In the genomic region with DNA sequence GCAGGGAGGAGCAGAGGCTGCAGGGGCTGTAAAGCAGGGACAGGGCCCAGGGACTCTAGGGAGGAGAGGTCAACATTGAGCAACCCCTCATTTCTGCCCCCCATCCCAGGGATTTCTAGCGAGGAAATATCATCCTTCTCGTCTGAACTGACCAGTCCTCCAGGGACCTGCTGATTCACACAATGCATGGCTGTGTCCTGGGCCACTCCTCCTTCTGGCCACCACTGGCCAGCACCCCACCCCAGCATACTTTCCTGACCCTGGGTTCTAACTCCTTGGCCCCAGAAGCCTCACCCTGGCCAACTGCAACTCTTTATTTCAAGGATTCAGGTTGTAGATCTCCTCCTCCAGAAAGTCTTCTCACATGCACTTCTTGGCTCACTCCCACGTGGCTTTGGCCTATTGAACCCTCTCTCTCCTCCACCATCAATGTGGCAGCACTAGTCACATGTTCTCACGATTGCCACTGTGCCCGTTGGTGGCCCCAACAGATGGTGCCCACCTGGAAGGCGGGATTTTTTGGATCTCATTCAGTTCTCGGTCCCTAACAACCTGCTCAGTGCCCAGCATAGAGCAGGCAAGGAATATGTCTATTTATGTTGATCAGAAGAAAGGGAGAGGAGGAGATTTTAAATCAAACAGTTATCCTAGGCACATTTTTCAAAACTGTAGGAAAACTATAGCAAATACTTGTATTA, we compare ENCODE assay signal across 16 cellular contexts. TPM values are rescaled to one million over a fixed set of nuclear protein-coding genes. Genes with fewer than 3 reads are reported as not detected.
DNase-seq lines count a peak whose midpoint lies in the region; ATAC-seq, FAIRE-seq and TF ChIP-seq lines count a peak whose summit lies in the region.
"Had no signal": no experiment of that assay in that cellular context is flagged by ENCODE, and none has a peak within 500 bp of the region (broad histone marks: within the 10 kb centered on the region; RNA-seq: fewer than 3 reads in every experiment).

No MANE protein-coding gene starts in this region.

- WGBS in A549 (ENCODE audit: missing lambda C conversion rate), result 87% methylated on average over 7 of the region's 7 CpGs

- intact Hi-C loops in Panc1 (cut with micrococcal nuclease; ENCODE audit: unreplicated experiment), result no loop called here

- no peaks in the 10 kb centered on the region for H3K36me3 ChIP-seq in Panc1 (ENCODE audit: control insufficient read depth, insufficient read depth, low read length)
- H3K36me3 ChIP-seq: ascending aorta, spleen, tibial nerve had no signal

- POLR2A ChIA-PET in A549 (lab: Yijun Ruan, JAX), result no interaction called here
- POLR2A ChIA-PET in Panc1 (lab: Charles Lee), result no interaction called here

- TF ChIP-seq EP300 in A549 (IDR thresholded peaks at IDR 0.05), result no peak

- FAIRE-seq in A549 (lab: Jason Lieb, UNC), result no peak

- no peak overlapping the region for H3K27ac Mint-ChIP-seq in activated naive CD8-positive, alpha-beta T cell treated with anti-CD3 and anti-CD28 coated beads for 36 hours
- H3K27ac Mint-ChIP-seq: activated CD4-positive, alpha-beta T cell treated with anti-CD3 and anti-CD28 coated beads, Interleukin-2, amount 10 ng/mL, durations not matched to agents 24 days and 14 days; natural killer cell; T-helper 17 cell had no signal

- 0 out of 3 replicates have a peak overlapping the region, but pooled peaks have one; percentile 23 for H3K4me2 ChIP-seq in A549

- H3K27ac ChIP-seq in A549 (peak overlapping the region; percentile 17 to 74; a peak in 5 of 6 replicates), Panc1 (ENCODE audit: low read length) (peak overlapping the region; percentile 60)
- H3K27ac ChIP-seq: spleen had no signal

- CTCF ChIA-PET in A549 (lab: Yijun Ruan, JAX), result interaction anchor here (1.0 to 1.9 kb wide), 3 partner anchors 9 to 20 kb away, joined by 3 to 12 read pairs (median 4); no protein-coding TSS in a partner anchor
- CTCF ChIA-PET in Panc1 (lab: Charles Lee), result no interaction called here

- H3K4me1 Mint-ChIP-seq in activated naive CD8-positive, alpha-beta T cell treated with anti-CD3 and anti-CD28 coated beads for 36 hours, result no peaks in the 10 kb centered on the region
- H3K4me1 Mint-ChIP-seq: activated CD4-positive, alpha-beta T cell treated with anti-CD3 and anti-CD28 coated beads, Interleukin-2, amount 10 ng/mL, durations not matched to agents 24 days and 14 days; natural killer cell; T-helper 17 cell had no signal

- TF ChIP-seq RAD21 in A549 (conservative IDR thresholded peaks at IDR 0.05 in 1 of 2, IDR thresholded peaks at IDR 0.05 in 1 of 2), result no peak

- BruUV-seq in Panc1 (replicated peaks; lab: Mats Ljungman, UMichigan), result no TSS peak

- no peaks in the 10 kb centered on the region for H3K9me3 Mint-ChIP-seq in activated naive CD8-positive, alpha-beta T cell treated with anti-CD3 and anti-CD28 coated beads for 36 hours
- H3K9me3 Mint-ChIP-seq: activated CD4-positive, alpha-beta T cell treated with anti-CD3 and anti-CD28 coated beads, Interleukin-2, amount 10 ng/mL, durations not matched to agents 24 days and 14 days; natural killer cell had no signal

- H3K27me3 ChIP-seq in Panc1 (ENCODE audit: control insufficient read depth, insufficient read depth, low read length), result no peaks in the 10 kb centered on the region
- H3K27me3 ChIP-seq: ascending aorta, tibial nerve had no signal

- no peaks in the 10 kb centered on the region for H3K36me3 Mint-ChIP-seq in activated naive CD8-positive, alpha-beta T cell treated with anti-CD3 and anti-CD28 coated beads for 36 hours
- H3K36me3 Mint-ChIP-seq: natural killer cell had no signal

- H3K4me3 ChIP-seq in A549 (no peak overlapping the region), Panc1 (ENCODE audit: low read depth in 2 of 2, low read length in 2 of 2) (no peak overlapping the region), fibroblast of the aortic adventitia (ENCODE audit: low read depth, low read length) (no peak overlapping the region)
- H3K4me3 ChIP-seq: ascending aorta, spleen, tibial nerve had no signal

- H3K9me3 ChIP-seq in A549 (no peaks in the 10 kb centered on the region), Panc1 (ENCODE audit: control insufficient read depth, insufficient read depth, low read depth, low read length) (no peaks in the 10 kb centered on the region)
- H3K9me3 ChIP-seq: ascending aorta, spleen, tibial nerve had no signal

- H3K27me3 Mint-ChIP-seq in activated naive CD8-positive, alpha-beta T cell treated with anti-CD3 and anti-CD28 coated beads for 36 hours, result no peaks in the 10 kb centered on the region

- no peak for DNase-seq in A549 (ENCODE audit: low read depth in 1 of 2, low spot score in 1 of 2)
- DNase-seq in Panc1 (ENCODE audit: low read depth, low spot score), result no peak
- DNase-seq in fibroblast of the aortic adventitia (ENCODE audit: low read depth), result peak; percentile 40
- DNase-seq in pons (ENCODE audit: low spot score), result peak; percentile 67
- no peak for DNase-seq in activated naive CD4-positive, alpha-beta T cell (lab: John Stamatoyannopoulos, UW)
- DNase-seq in A172 (ENCODE audit: low spot score), result no peak
- DNase-seq in activated naive CD8-positive, alpha-beta T cell treated with anti-CD3 and anti-CD28 coated beads for 36 hours, result no peak
- DNase-seq in RPMI8226, result no peak
- DNase-seq: activated CD4-positive, alpha-beta T cell treated with anti-CD3 and anti-CD28 coated beads, Interleukin-2, amount 10 ng/mL, durations not matched to agents 24 days and 14 days; effector CD8-positive, alpha-beta T cell; natural killer cell; NCI-H1417 treated with DMSO at 0.1 percent for 48 hours; spleen; T-helper 17 cell had no signal

- ATAC-seq in A549 (no peak), Panc1 (no peak)
- ATAC-seq: natural killer cell, T-helper 17 cell had no signal

- in situ Hi-C loops in Panc1 (cut with HindIII; ENCODE audit: low pct_unique_long_range_greater_than_20kb, low sequenced_read_pairs), result no loop called here

- no peak for TF ChIP-seq CTCF in A549 (IDR thresholded peaks at IDR 0.05)
- TF ChIP-seq CTCF in Panc1 (IDR thresholded peaks at IDR 0.05), result no peak
- TF ChIP-seq CTCF in fibroblast of the aortic adventitia (IDR thresholded peaks at IDR 0.05; ENCODE audit: insufficient read depth, low read length), result no peak

- H3K4me1 ChIP-seq in A549 (peaks cover 77% of the 10 kb centered on the region), Panc1 (ENCODE audit: control insufficient read depth, insufficient read depth, low read length) (peaks cover 62% of the 10 kb centered on the region)

- no peak overlapping the region for H3K4me3 Mint-ChIP-seq in activated naive CD8-positive, alpha-beta T cell treated with anti-CD3 and anti-CD28 coated beads for 36 hours
- H3K4me3 Mint-ChIP-seq: activated CD4-positive, alpha-beta T cell treated with anti-CD3 and anti-CD28 coated beads, Interleukin-2, amount 10 ng/mL, durations not matched to agents 24 days and 14 days; natural killer cell; T-helper 17 cell had no signal

- no peak for TF ChIP-seq POLR2A in A549 (IDR thresholded peaks at IDR 0.05; ENCODE audit: low read length)

TF ChIP-seq in A549, 52 proteins besides CTCF, POLR2A, EP300 and RAD21:
- TF ChIP-seq, protein P1, sequence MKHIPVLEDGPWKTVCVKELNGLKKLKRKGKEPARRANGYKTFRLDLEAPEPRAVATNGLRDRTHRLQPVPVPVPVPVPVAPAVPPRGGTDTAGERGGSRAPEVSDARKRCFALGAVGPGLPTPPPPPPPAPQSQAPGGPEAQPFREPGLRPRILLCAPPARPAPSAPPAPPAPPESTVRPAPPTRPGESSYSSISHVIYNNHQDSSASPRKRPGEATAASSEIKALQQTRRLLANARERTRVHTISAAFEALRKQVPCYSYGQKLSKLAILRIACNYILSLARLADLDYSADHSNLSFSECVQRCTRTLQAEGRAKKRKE (CRISPR knock-in tag; IDR thresholded peaks at IDR 0.05; ENCODE audit: low read depth), result no peak
- TF ChIP-seq ZC3H11A (IDR thresholded peaks at IDR 0.05), result no peak
TF ChIP-seq in A549: peak in this region for 0.

RNA-seq across cellular contexts. Expression of gene CUEDC1, which starts 41.5 kb away (rescaled TPM):
- polyA plus RNA-seq in A549 (2011; rRNA removed) (44.3 and 54.8 TPM in 2 replicates), A549 (2017; fragmentation: RNase III; extraction: RNeasy Plus Mini Kit Qiagen cat#74134 plus additional on column Dnase treatment) (70.7 to 103 TPM (median 90.6 TPM) in 3 replicates)
- 47.9 and 48.0 TPM in 2 replicates for polyA plus RNA-seq in A549 (2012; cell fraction: cytosol; rRNA removed)
- polyA plus RNA-seq in A549 (2012; cell fraction: nucleus; rRNA removed), result 222 and 260 TPM in 2 replicates
- polyA minus RNA-seq in A549 (2011; rRNA and poly(A)+ RNA removed), result 20.1 and 41.6 TPM in 2 replicates
- total RNA-seq in Panc1 (2021; ENCODE audit: unreplicated experiment) (103 TPM), fibroblast of the aortic adventitia (ENCODE audit: low replicate concordance) (17.1 and 25.7 TPM in 2 replicates)
- polyA plus RNA-seq in Panc1 (2012; ENCODE audit: insufficient read length), result 107 TPM
- 8.0 and 11.6 TPM in 2 replicates for total RNA-seq in A172 (2014; rRNA removed; shearing (Covaris generic))
- under 1 TPM; 0.14 to 0.18 TPM for total RNA-seq in activated naive CD8-positive, alpha-beta T cell treated with anti-CD3 and anti-CD28 coated beads for 36 hours

Comparison
In these comparisons a context has a peak if more than half of its experiments do, and no peak if none do; other contexts are left out.
1. DNase-seq: peak in fibroblast of the aortic adventitia (single experiment) and pons (single experiment); none in A549 (0 of 2), Panc1 (single experiment), activated naive CD4-positive, alpha-beta T cell (0 of 4), A172 (single experiment), activated naive CD8-positive, alpha-beta T cell treated with anti-CD3 and anti-CD28 coated beads for 36 hours (single experiment) and RPMI8226 (single experiment).